8 cellular contexts compared by ENCODE assay signal in the genomic region with DNA sequence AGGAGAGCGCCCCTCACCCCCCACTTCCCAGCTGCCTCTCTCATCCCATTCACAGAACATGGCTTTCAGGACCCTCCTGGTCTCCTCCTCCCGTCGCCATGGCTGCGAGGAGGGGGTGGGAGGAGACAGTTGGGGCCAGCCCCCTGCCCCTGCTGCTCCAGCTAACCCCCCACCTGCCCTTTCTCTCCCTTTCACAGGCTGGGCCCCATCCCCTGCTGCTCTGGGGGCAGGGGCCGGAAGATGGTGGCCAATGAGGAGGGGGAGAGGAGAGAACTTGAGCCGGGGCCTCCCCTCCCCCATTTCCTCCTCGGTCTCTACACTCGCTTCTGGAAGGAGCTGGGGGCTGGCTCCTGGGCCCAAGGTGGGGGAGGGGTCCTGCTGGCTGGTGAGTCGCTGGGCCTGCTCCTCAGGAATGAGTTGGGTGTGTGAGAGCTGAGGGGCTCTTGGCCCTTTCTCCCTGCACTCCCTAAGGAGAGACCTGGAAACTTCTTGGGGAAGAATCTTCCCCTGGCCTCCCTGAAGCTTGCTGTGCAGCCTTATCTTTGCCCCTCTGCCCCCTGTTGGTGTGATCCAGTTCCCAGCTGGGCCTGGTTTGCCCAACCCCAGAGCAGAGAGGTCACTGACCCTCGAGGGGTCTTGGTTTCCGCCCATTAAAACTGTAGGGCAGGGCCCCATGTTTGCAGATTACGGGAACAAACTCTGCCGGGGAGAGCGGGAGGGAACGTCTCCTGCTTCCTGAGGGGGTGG. TPM values are rescaled to one million over a fixed set of nuclear protein-coding genes. Genes with fewer than 3 reads are reported as not detected.
DNase-seq lines count a peak whose midpoint lies in the region; ATAC-seq and TF ChIP-seq lines count a peak whose summit lies in the region.

No MANE protein-coding gene starts in this region.

- peak overlapping the region; percentile 99 for H3K27ac Mint-ChIP-seq in GM23338

- H3K4me2 ChIP-seq in GM23338 = peak overlapping the region; percentile 93

- H4K20me1 ChIP-seq in GM23338 (replicated peaks; ENCODE audit: insufficient read depth) = peaks cover 37% of the 10 kb centered on the region

- peak overlapping the region; percentile 100 for H3K27ac ChIP-seq in GM23338 (ENCODE audit: low read depth)

- peaks cover 3% of the 10 kb centered on the region; the same call in 1 of the 3 replicates for H3K9me3 Mint-ChIP-seq in GM23338

- H3K36me3 Mint-ChIP-seq in GM23338 (ENCODE audit: low read depth) = peaks cover 56% of the 10 kb centered on the region

- no peaks in the 10 kb centered on the region for H3K27me3 ChIP-seq in GM23338 (ENCODE audit: insufficient read depth)

- peak; percentile 61 for ATAC-seq in GM23338
- no peak for ATAC-seq in HG02840 (IDR thresholded peaks at IDR 0.05; ENCODE audit: low FRiP score, unreplicated experiment)
- ATAC-seq in activated CD4-positive, CD25-positive, alpha-beta regulatory T cell treated with anti-CD3 and anti-CD28 coated beads, Interleukin-2, amount 50 U/mL, for 24 hours = no peak

- H3K79me2 ChIP-seq in GM23338 (replicated peaks; ENCODE audit: insufficient read depth) = peaks cover 51% of the 10 kb centered on the region

- peaks cover 62% of the 10 kb centered on the region for H3K4me1 Mint-ChIP-seq in GM23338

- TF ChIP-seq CTCF in GM23338 (conservative IDR thresholded peaks at IDR 0.05; ENCODE audit: low read depth in 2 of 2) (no peak; a peak in 1 of 4 replicates), fibroblast of mammary gland (conservative IDR thresholded peaks at IDR 0.05; ENCODE audit: control insufficient read depth, insufficient read depth, low read depth, low read length) (no peak), retinal pigment epithelial cell (conservative IDR thresholded peaks at IDR 0.05; ENCODE audit: low read depth, low read length) (no peak)

- peaks cover 68% of the 10 kb centered on the region for H3F3A ChIP-seq in GM23338 (replicated peaks; ENCODE audit: low read depth)

- peaks cover 18% of the 10 kb centered on the region; the same call in 1 of the 2 replicates for H3K36me3 ChIP-seq in GM23338 (ENCODE audit: insufficient read depth)

- DNase-seq in GM23338 (ENCODE audit: low spot score) (peak; percentile 99), SK-N-DZ (ENCODE audit: low spot score) (peak; percentile 98), fibroblast of mammary gland (ENCODE audit: low read depth) (peak; percentile 18), retinal pigment epithelial cell (ENCODE audit: low read depth) (no peak), DMS153 (lab: John Stamatoyannopoulos, UW) (no peak), DMS53 (lab: John Stamatoyannopoulos, UW) (no peak)

- H3K4me3 Mint-ChIP-seq in GM23338 = peak overlapping the region; percentile 99

- peaks cover 16% of the 10 kb centered on the region for H3K9me2 ChIP-seq in GM23338 (ENCODE audit: insufficient read depth)

- H3K27me3 Mint-ChIP-seq in GM23338 (ENCODE audit: insufficient read depth, low read depth, poor library complexity) = peaks cover 38% of the 10 kb centered on the region

- H2AFZ ChIP-seq in GM23338 = no peak overlapping the region

- peaks cover 53% of the 10 kb centered on the region for H3K4me1 ChIP-seq in GM23338 (ENCODE audit: insufficient read depth)

- H3K4me3 ChIP-seq in GM23338 = peak overlapping the region; percentile 99
- H3K4me3 ChIP-seq in fibroblast of mammary gland (ENCODE audit: control insufficient read depth, low read depth, low read length) = peak overlapping the region; percentile 97
- H3K4me3 ChIP-seq in retinal pigment epithelial cell (ENCODE audit: low read length) = peak overlapping the region; percentile 98

TF ChIP-seq in GM23338, 12 proteins besides CTCF, POLR2A, EP300 and RAD21 (continues in another document):
- no peak for TF ChIP-seq EZH2phosphoT487 (IDR thresholded peaks at IDR 0.05; ENCODE audit: unreplicated experiment)
- no peak for TF ChIP-seq ZNF331 (CRISPR knock-in tag; IDR thresholded peaks at IDR 0.05; ENCODE audit: low read depth)
- peak; percentile 47; the same call in 1 of the 2 replicates for TF ChIP-seq CREB1 (CRISPR knock-in tag; IDR thresholded peaks at IDR 0.05; ENCODE audit: low read depth)
- TF ChIP-seq EZH2 (IDR thresholded peaks at IDR 0.05; ENCODE audit: low read depth, unreplicated experiment) = no peak
- peak; percentile 78 for TF ChIP-seq POLR2AphosphoS5 (IDR thresholded peaks at IDR 0.05; ENCODE audit: low read depth)
- no peak for TF ChIP-seq STAT1 (IDR thresholded peaks at IDR 0.05; ENCODE audit: unreplicated experiment)
- no peak for TF ChIP-seq JUNB (IDR thresholded peaks at IDR 0.05; ENCODE audit: unreplicated experiment)
- peak; percentile 92 for TF ChIP-seq ETS1 (IDR thresholded peaks at IDR 0.05)
- TF ChIP-seq ZNF114 (CRISPR knock-in tag; IDR thresholded peaks at IDR 0.05) = no peak

RNA-seq across cellular contexts. Expression of gene YPEL4, which starts 10.2 kb away (rescaled TPM):
- 0.82 TPM in 1 of 2 replicates, not detected in the other for total RNA-seq in GM23338 (2014; rRNA removed; shearing (Covaris generic))
- polyA plus RNA-seq in GM23338 (2016; fragmentation: Nextera tagmentation; extraction: Ambion mirVana) = 1.1 and 1.2 TPM in 2 replicates
- 0.41 and 0.46 TPM in 2 replicates for polyA plus RNA-seq in SK-N-DZ (2014; cell fraction: cytosol; rRNA removed)
- polyA plus RNA-seq in SK-N-DZ (2014; cell fraction: nucleus; rRNA removed) = 0.40 and 1.1 TPM in 2 replicates

RNA-seq across cellular contexts. Expression of gene CLP1, which starts 18.1 kb away (rescaled TPM):
- 25.2 and 25.4 TPM in 2 replicates for total RNA-seq in GM23338 (2014; rRNA removed; shearing (Covaris generic))
- polyA plus RNA-seq in GM23338 (2016; fragmentation: Nextera tagmentation; extraction: Ambion mirVana) = 14.4 and 16.8 TPM in 2 replicates
- 40.8 and 50.6 TPM in 2 replicates for polyA plus RNA-seq in SK-N-DZ (2014; cell fraction: cytosol; rRNA removed)
- polyA plus RNA-seq in SK-N-DZ (2014; cell fraction: nucleus; rRNA removed) = 15.8 and 17.1 TPM in 2 replicates

RNA-seq across cellular contexts. Expression of gene ZDHHC5, which starts 28.4 kb away (rescaled TPM):
- 35.7 and 42.3 TPM in 2 replicates for total RNA-seq in GM23338 (2014; rRNA removed; shearing (Covaris generic))
- polyA plus RNA-seq in GM23338 (2016; fragmentation: Nextera tagmentation; extraction: Ambion mirVana) = 15.7 and 16.9 TPM in 2 replicates
- polyA plus RNA-seq in SK-N-DZ (2014; cell fraction: cytosol; rRNA removed) = 16.8 and 18.5 TPM in 2 replicates
- polyA plus RNA-seq in SK-N-DZ (2014; cell fraction: nucleus; rRNA removed) = 19.4 and 21.1 TPM in 2 replicates

RNA-seq across cellular contexts. Expression of gene SERPING1, which starts 42.0 kb away (rescaled TPM):
- 40.8 and 42.3 TPM in 2 replicates for total RNA-seq in GM23338 (2014; rRNA removed; shearing (Covaris generic))
- polyA plus RNA-seq in GM23338 (2016; fragmentation: Nextera tagmentation; extraction: Ambion mirVana) = 49.8 and 54.7 TPM in 2 replicates
- 22.4 and 28.2 TPM in 2 replicates for polyA plus RNA-seq in SK-N-DZ (2014; cell fraction: cytosol; rRNA removed)
- polyA plus RNA-seq in SK-N-DZ (2014; cell fraction: nucleus; rRNA removed) = 11.5 and 26.6 TPM in 2 replicates

Comparison
In these comparisons a context has a peak if more than half of its experiments do, and no peak if none do; other contexts are left out.
1. DNase-seq: peak in GM23338 (single experiment), SK-N-DZ (single experiment) and fibroblast of mammary gland (single experiment); none in retinal pigment epithelial cell (single experiment), DMS153 (single experiment) and DMS53 (single experiment).
2. Peak in every context shown above with its lines, with median percentiles within 50 percentile points of each other: H3K4me3 ChIP-seq.